ENCODE assay signal across 34 cellular contexts in the genomic region with DNA sequence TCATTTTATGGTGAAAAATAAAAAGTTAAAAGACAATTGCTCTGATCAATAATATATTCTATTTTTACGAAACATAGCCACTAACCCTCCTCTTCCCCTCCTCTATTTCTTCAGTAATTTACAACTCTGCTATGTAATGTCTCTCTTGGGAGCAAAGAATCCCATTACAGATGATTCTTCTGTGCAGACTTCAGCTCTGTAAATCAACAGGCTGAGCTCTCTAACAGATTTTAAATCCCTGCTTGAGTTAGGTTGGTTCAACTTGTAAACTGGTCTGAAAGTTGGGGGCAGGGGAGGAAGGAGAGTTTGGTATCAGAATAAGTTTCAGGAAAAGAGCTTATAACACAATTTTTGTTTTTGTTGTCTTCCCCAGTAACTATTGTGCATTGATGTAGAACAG.
"Had no signal": no experiment of that assay in that cellular context is flagged by ENCODE, and none has a peak within 500 bp of the region (broad histone marks: within the 10 kb centered on the region; RNA-seq: fewer than 3 reads in every experiment).

No MANE protein-coding gene starts in this region.

- H3K27me3 Mint-ChIP-seq: activated CD8-positive, alpha-beta T cell treated with anti-CD3 and anti-CD28 coated beads for 36 hours; activated naive CD8-positive, alpha-beta T cell treated with anti-CD3 and anti-CD28 coated beads, Interleukin-2, amount 10 ng/mL, durations not matched to agents 7 days and 5 days; activated T-helper 17 cell treated with anti-CD3 and anti-CD28 coated beads, Interleukin-2, amount 50 U/mL, for 72 hours; central memory CD8-positive, alpha-beta T cell had no signal

- H3K36me3 ChIP-seq: ascending aorta, cardiac muscle cell, MG63, Peyer's patch, WERI-Rb-1 had no signal

- H3K36me3 Mint-ChIP-seq: activated naive CD8-positive, alpha-beta T cell treated with anti-CD3 and anti-CD28 coated beads, Interleukin-2, amount 10 ng/mL, durations not matched to agents 7 days and 5 days had no signal

- H3K4me1 ChIP-seq: Peyer's patch had no signal

- H3K27ac ChIP-seq: ascending aorta, cardiac muscle cell, Peyer's patch, WERI-Rb-1 had no signal

- H3K27me3 ChIP-seq: ascending aorta, cardiac muscle cell, MG63, Peyer's patch had no signal

- H3K4me1 Mint-ChIP-seq: activated naive CD8-positive, alpha-beta T cell treated with anti-CD3 and anti-CD28 coated beads, Interleukin-2, amount 10 ng/mL, durations not matched to agents 7 days and 5 days; activated T-helper 17 cell treated with anti-CD3 and anti-CD28 coated beads, Interleukin-2, amount 50 U/mL, for 72 hours; central memory CD8-positive, alpha-beta T cell had no signal

- DNase-seq: activated CD4-positive, alpha-beta T cell treated with anti-CD3 and anti-CD28 coated beads for 1 hour; activated CD4-positive, alpha-beta T cell treated with anti-CD3 and anti-CD28 coated beads for 48 hours; activated CD4-positive, CD25-positive, alpha-beta regulatory T cell; activated CD8-positive, alpha-beta T cell treated with anti-CD3 and anti-CD28 coated beads for 36 hours; activated effector memory CD4-positive, alpha-beta T cell treated with anti-CD3 and anti-CD28 coated beads, Interleukin-2, amount 50 U/mL, for 16 hours; activated naive CD4-positive, alpha-beta T cell; activated naive CD4-positive, alpha-beta T cell treated with anti-CD3 and anti-CD28 coated beads, Interleukin-2, amount 50 U/mL, for 16 hours; activated naive CD8-positive, alpha-beta T cell treated with anti-CD3 and anti-CD28 coated beads, Interleukin-2, amount 10 ng/mL, durations not matched to agents 7 days and 5 days; activated T-cell treated with anti-CD3 and anti-CD28 coated beads, Interleukin-2, amount 50 U/mL, for 1 hour; activated T-cell treated with anti-CD3 and anti-CD28 coated beads, Interleukin-2, amount 50 U/mL, for 72 hours; amygdala; Kasumi-1; KBM-7; MG63; NCI-H1092; NCI-H1436 treated with DMSO at 0.1 percent for 48 hours; NCI-H1694 treated with DMSO at 0.1 percent for 48 hours; NCI-H2029; NCI-H2171 treated with DMSO at 0.1 percent for 48 hours; NCI-H2227 treated with DMSO at 0.1 percent for 48 hours; NCI-H446; NCI-H510A treated with DMSO at 0.1 percent for 48 hours; NCI-H526 treated with DMSO at 0.1 percent for 48 hours; NK-92 treated with Interleukin-12 subunit alpha and Interleukin-12 subunit beta, amount 100 ng/mL, for 24 hours; PC-3; Peyer's patch; RPMI8226; SIG-M5; T1000; WERI-Rb-1 had no signal

- H3K27ac Mint-ChIP-seq: activated CD8-positive, alpha-beta T cell treated with anti-CD3 and anti-CD28 coated beads for 36 hours; activated naive CD8-positive, alpha-beta T cell treated with anti-CD3 and anti-CD28 coated beads, Interleukin-2, amount 10 ng/mL, durations not matched to agents 7 days and 5 days; activated T-cell treated with anti-CD3 and anti-CD28 coated beads, Interleukin-2, amount 50 U/mL, for 72 hours; activated T-helper 17 cell treated with anti-CD3 and anti-CD28 coated beads, Interleukin-2, amount 50 U/mL, for 72 hours had no signal

- H3K4me3 Mint-ChIP-seq: activated CD8-positive, alpha-beta T cell treated with anti-CD3 and anti-CD28 coated beads for 36 hours; activated naive CD8-positive, alpha-beta T cell treated with anti-CD3 and anti-CD28 coated beads, Interleukin-2, amount 10 ng/mL, durations not matched to agents 7 days and 5 days; activated T-cell treated with anti-CD3 and anti-CD28 coated beads, Interleukin-2, amount 50 U/mL, for 72 hours; activated T-helper 17 cell treated with anti-CD3 and anti-CD28 coated beads, Interleukin-2, amount 50 U/mL, for 72 hours; central memory CD8-positive, alpha-beta T cell had no signal

- H3K9me3 Mint-ChIP-seq: activated CD8-positive, alpha-beta T cell treated with anti-CD3 and anti-CD28 coated beads for 36 hours had no signal

- H3K4me3 ChIP-seq: ascending aorta, cardiac muscle cell, MG63, Peyer's patch had no signal

- H3K9me3 ChIP-seq: ascending aorta, MG63, Peyer's patch had no signal

- ATAC-seq: activated CD8-positive, alpha-beta T cell treated with anti-CD3 and anti-CD28 coated beads for 36 hours; activated T-cell treated with anti-CD3 and anti-CD28 coated beads, Interleukin-2, amount 50 U/mL, for 72 hours; activated T-helper 17 cell treated with anti-CD3 and anti-CD28 coated beads, Interleukin-2, amount 50 U/mL, for 72 hours; PC-3 had no signal
